In the genomic region with DNA sequence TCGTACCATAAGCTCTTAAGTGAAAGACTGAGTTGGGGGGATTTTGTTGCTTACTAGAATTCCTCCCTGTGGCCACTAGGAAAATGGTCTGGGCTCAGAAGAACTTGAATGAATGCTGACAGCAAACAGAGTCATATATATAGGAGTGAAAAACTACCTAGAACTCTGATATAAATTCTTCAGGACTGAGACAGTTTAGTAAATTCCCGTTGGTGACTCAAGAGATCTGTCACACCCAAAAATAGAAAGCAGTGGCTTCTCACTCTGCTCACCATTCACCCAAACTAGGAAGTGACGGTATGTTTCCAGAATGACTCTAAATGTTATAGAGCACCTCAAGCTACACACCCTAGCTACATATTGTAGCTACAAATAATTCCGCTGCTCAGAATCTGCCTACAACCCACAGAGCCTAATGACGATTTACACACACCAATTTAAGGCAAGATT, we compare ENCODE assay signal across 8 cellular contexts.
A peak's percentile ranks its signal among the peaks of the same experiment; 100 is the strongest.
DNase-seq lines count a peak whose midpoint lies in the region; ATAC-seq and TF ChIP-seq lines count a peak whose summit lies in the region.

No MANE protein-coding gene starts in this region.

- H3K4me3 ChIP-seq in BE2C (ENCODE audit: low read depth, low read length), result no peak overlapping the region

- H3K9me3 ChIP-seq in BE2C, result no peaks in the 10 kb centered on the region

- H3K27me3 ChIP-seq in BE2C, result no peaks in the 10 kb centered on the region

- peak; percentile 25; the same call in 1 of the 2 replicates for TF ChIP-seq CTCF in BE2C (IDR thresholded peaks at IDR 0.05; ENCODE audit: low read depth, low read length)

- peaks cover 11% of the 10 kb centered on the region for H3K4me1 ChIP-seq in BE2C

- no peak for DNase-seq in BE2C
- DNase-seq in SKM-1 (lab: John Stamatoyannopoulos, UW; ENCODE audit: unreplicated experiment), result peak; percentile 21
- no peak for DNase-seq in Right ventricle myocardium superior
- DNase-seq in effector CD4-positive, alpha-beta T cell, result no peak
- DNase-seq in NCI-H2227 (lab: John Stamatoyannopoulos, UW; ENCODE audit: unreplicated experiment), result no peak
- DNase-seq in NCI-H2196 treated with DMSO at 0.1 percent for 48 hours (lab: John Stamatoyannopoulos, UW; ENCODE audit: unreplicated experiment), result no peak

- ATAC-seq in GM18907 (IDR thresholded peaks at IDR 0.05; ENCODE audit: unreplicated experiment), result peak; percentile 94
- ATAC-seq in HG03064 (IDR thresholded peaks at IDR 0.05; ENCODE audit: low read depth, unreplicated experiment), result peak; percentile 92
- peak; percentile 44 for ATAC-seq in Right ventricle myocardium superior (ENCODE audit: poor library complexity)

- peaks cover 7% of the 10 kb centered on the region; the same call in 1 of the 2 replicates for H3K36me3 ChIP-seq in BE2C

- intact Hi-C loops in Right ventricle myocardium superior (cut with DNase I), result no loop called here

Comparison
In these comparisons a context has a peak if more than half of its experiments do, and no peak if none do; other contexts are left out.
1. ATAC-seq: peak in every context shown above with its lines; median percentile 94 in GM18907; 92 in HG03064; 44 in Right ventricle myocardium superior.